In genomic region chr7:64902806-64903721, GRCh38 we compare ENCODE assay signal across 8 cellular contexts. TPM values are rescaled to one million over a fixed set of nuclear protein-coding genes. Genes with fewer than 3 reads are reported as not detected.
DNase-seq lines count a peak whose midpoint lies in the region; ATAC-seq, FAIRE-seq and TF ChIP-seq lines count a peak whose summit lies in the region.

Gene ZNF273 (plus strand): TSS chr7:64903273. CDS start chr7:64903318, 45 bp downstream.

- intact Hi-C loops in Right ventricle myocardium superior (cut with DNase I): no loop called here
- intact Hi-C loops in pancreas (cut with DNase I): no loop called here
- intact Hi-C loops in tibial artery (cut with DNase I; ENCODE audit: low total_unique reads): no loop called here

- H3K4me1 ChIP-seq in pancreas: peaks cover 0 to 4% (median 0%) of the 10 kb centered on the region in 3 donors
- peaks cover 0 to 24% (median 8%) of the 10 kb centered on the region in 4 donors for H3K4me1 ChIP-seq in tibial artery

- H3K27me3 Mint-ChIP-seq in activated naive CD8-positive, alpha-beta T cell: no peaks in the 10 kb centered on the region

- peaks cover 41% of the 10 kb centered on the region for H3K4me1 Mint-ChIP-seq in activated naive CD8-positive, alpha-beta T cell (ENCODE audit: low read depth)

- peak within 1 kb of the TSS; percentile 88 for H3K27ac Mint-ChIP-seq in activated naive CD8-positive, alpha-beta T cell

- H3K27ac ChIP-seq in pancreas (peak within 1 kb of the TSS in 2 of 4 donors; percentile 35 to 57), tibial artery (peak within 1 kb of the TSS; percentile 77 to 78)

- H3K36me3 ChIP-seq in pancreas (no peaks in the 10 kb centered on the region), tibial artery (no peaks in the 10 kb centered on the region)

- H3K9me3 ChIP-seq in pancreas (no peaks in the 10 kb centered on the region), tibial artery (no peaks in the 10 kb centered on the region)

- H3K9me3 Mint-ChIP-seq in activated naive CD8-positive, alpha-beta T cell (ENCODE audit: low read depth): no peaks in the 10 kb centered on the region

- 0 to 1% methylated on average over 34 of the region's 34 CpGs for WGBS in pancreas, 2 donors

- ATAC-seq in HG02623 (IDR thresholded peaks at IDR 0.05; ENCODE audit: unreplicated experiment) (peak; percentile 99), SK-N-SH treated with all-trans-retinoic acid at 6 μM for 48 hours (peak; percentile 98), Right ventricle myocardium superior (ENCODE audit: poor library complexity) (peak; percentile 99), pancreas (peak; percentile 99 to 100 (median 100))

- peaks cover 2% of the 10 kb centered on the region for H3K36me3 Mint-ChIP-seq in activated naive CD8-positive, alpha-beta T cell

- no peaks in the 10 kb centered on the region for H3K27me3 ChIP-seq in pancreas
- H3K27me3 ChIP-seq in tibial artery: no peaks in the 10 kb centered on the region

- FAIRE-seq in pancreas (lab: Jason Lieb, UNC): peak; percentile 99

- H3K4me3 ChIP-seq in pancreas (peak within 1 kb of the TSS; percentile 55 to 88 (median 68)), tibial artery (peak within 1 kb of the TSS; percentile 62 to 82)

- peak within 1 kb of the TSS; percentile 97 for H3K4me3 Mint-ChIP-seq in activated naive CD8-positive, alpha-beta T cell

- TF ChIP-seq CTCF in GM10266 (IDR thresholded peaks at IDR 0.05; ENCODE audit: control insufficient read depth, insufficient read depth, low read depth, missing control alignments) (no peak), pancreas (IDR thresholded peaks at IDR 0.05) (no peak), tibial artery (IDR thresholded peaks at IDR 0.05) (no peak)

- DNase-seq in GM10266 (ENCODE audit: extremely low spot score) (peak; percentile 84), NCI-H1092 treated with DMSO at 0.1 percent for 48 hours (lab: John Stamatoyannopoulos, UW) (peak; percentile 96), Right ventricle myocardium superior (peak; percentile 96), pancreas (peak; percentile 89 to 95 (median 92)), tibial artery (peak; percentile 96)

TF ChIP-seq in SK-N-SH treated with all-trans-retinoic acid at 6 μM for 48 hours, 23 proteins besides CTCF, POLR2A, EP300 and RAD21:
- peak; percentile 70; the same call in 1 of the 2 replicates for TF ChIP-seq ZFP3 (CRISPR knock-in tag; IDR thresholded peaks at IDR 0.05)
- no peak for TF ChIP-seq ZNF565 (CRISPR knock-in tag; conservative IDR thresholded peaks at IDR 0.05; ENCODE audit: low read depth)

RNA-seq across cellular contexts. Expression of gene ZNF273, which starts in this region (rescaled TPM):
- total RNA-seq in Right ventricle myocardium superior: 1.5 TPM
- 1 to 10 TPM; 1.7 to 8.0 (median 3.0) TPM for total RNA-seq in pancreas
- 1 to 10 TPM; 4.6 to 5.4 TPM for polyA plus RNA-seq in pancreas
